In the genomic region with DNA sequence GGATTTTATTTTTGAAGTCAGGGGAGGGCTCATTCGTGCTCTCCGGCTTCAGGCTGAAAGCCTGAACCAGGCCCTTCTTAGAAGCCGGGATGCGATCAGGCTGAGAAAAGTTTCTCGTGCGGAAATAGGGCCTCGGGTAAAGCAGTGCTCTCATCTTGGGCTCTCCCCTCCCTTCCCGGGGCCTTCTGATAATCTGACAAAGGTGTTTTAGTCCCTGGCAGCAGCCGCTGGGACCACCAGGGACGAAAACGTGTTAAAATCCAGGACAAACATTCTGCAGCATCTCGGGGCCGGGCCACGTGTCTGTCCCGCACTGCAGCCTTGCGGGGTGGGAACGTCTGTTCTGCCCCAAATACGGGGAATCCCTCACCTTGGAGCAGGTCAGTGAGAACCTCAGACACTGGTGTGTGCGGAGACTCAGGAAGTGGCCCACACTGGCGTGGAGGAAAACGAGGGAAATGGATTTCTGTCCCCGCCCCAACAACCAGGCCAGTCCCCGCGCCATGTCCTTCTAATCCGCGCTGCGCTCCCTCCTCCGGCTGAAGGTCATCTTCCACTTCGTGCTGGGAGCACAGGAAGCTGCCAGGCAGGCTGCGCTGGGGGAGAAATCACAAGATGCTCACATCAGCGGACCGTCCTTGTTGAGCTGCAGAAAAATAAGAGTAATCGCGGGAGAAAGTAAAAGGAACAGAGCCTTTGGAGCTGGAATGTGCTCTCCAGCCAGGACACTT, we compare ENCODE assay signal across 1 cellular context.
TF ChIP-seq lines count a peak whose summit lies in the region.

No MANE protein-coding gene starts in this region.

TF ChIP-seq in H1, 55 proteins besides CTCF, POLR2A, EP300 and RAD21:
- TF ChIP-seq TAF7 (optimal IDR thresholded peaks at IDR 0.05; ENCODE audit: borderline replicate concordance, low read depth, low read length), result no peak
- no peak for TF ChIP-seq TCF12 (IDR thresholded peaks at IDR 0.05; ENCODE audit: low read depth, low read length)
- no peak for TF ChIP-seq RFX5 (IDR thresholded peaks at IDR 0.05; ENCODE audit: borderline replicate concordance, low read depth, low read length)
- TF ChIP-seq KDM4A (IDR thresholded peaks at IDR 0.05; ENCODE audit: low read depth, low read length, severe bottlenecking), result no peak
- no peak for TF ChIP-seq EZH2 (IDR thresholded peaks at IDR 0.05; ENCODE audit: low read depth, low read length, severe bottlenecking)
- TF ChIP-seq RNF2 (IDR thresholded peaks at IDR 0.05; ENCODE audit: borderline replicate concordance, low read depth, low read length, missing control alignments, poor library complexity, severe bottlenecking), result no peak
- TF ChIP-seq JUND (IDR thresholded peaks at IDR 0.05; ENCODE audit: low read length), result no peak
- TF ChIP-seq MAFK (IDR thresholded peaks at IDR 0.05; ENCODE audit: low read depth, low read length), result no peak
- no peak for TF ChIP-seq NRF1 (IDR thresholded peaks at IDR 0.05; ENCODE audit: low read depth, low read length)
- no peak for TF ChIP-seq TEAD4 (IDR thresholded peaks at IDR 0.05; ENCODE audit: low read depth, low read length)
- TF ChIP-seq SIN3A (conservative IDR thresholded peaks at IDR 0.05 in 1 of 2, IDR thresholded peaks at IDR 0.05 in 1 of 2; ENCODE audit: low read depth in 1 of 2, low read length in 2 of 2), result no peak
- no peak for TF ChIP-seq KDM1A (IDR thresholded peaks at IDR 0.05; ENCODE audit: borderline replicate concordance, low read length)
- no peak for TF ChIP-seq SP1 (IDR thresholded peaks at IDR 0.05; ENCODE audit: low read depth, low read length)
TF ChIP-seq in H1: peak in this region for 0.
